ENCODE assay signal across 8 cellular contexts in the genomic region with DNA sequence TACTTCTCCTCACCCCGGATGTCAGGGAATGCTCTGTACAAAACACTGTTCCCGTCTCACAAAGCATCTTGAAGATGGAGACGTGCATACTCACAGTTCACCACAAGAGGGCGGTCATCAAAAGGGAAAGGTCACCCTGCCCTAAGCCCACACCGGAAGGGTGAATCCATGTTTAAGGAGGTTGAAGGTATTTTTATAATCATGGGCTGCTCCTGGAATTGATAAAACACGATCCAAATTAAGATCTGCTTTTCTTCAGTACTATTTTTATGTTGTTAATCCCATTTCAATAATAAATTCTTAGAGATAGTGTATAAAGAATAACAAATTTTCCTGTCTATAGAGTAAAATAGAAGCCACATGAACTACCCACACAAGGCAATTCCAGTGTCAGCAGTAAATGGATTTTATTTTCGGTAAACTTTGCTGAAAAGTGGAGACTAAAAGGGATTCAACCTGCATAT.
DNase-seq lines count a peak whose midpoint lies in the region; ATAC-seq and TF ChIP-seq lines count a peak whose summit lies in the region.

No MANE protein-coding gene starts in this region.

- intact Hi-C loops in Right ventricle myocardium inferior (cut with DNase I) (loop anchor here (1.0 to 5.0 kb wide), 3 partner anchors 109 to 237 kb away; a partner anchor contains a TSS), psoas muscle (cut with DNase I) (loop anchor here (2.0 to 5.0 kb wide), 3 partner anchors 106 to 237 kb away; a partner anchor contains a TSS), vagina (cut with DNase I) (no loop called here)

- ATAC-seq in HG02588 (IDR thresholded peaks at IDR 0.05; ENCODE audit: unreplicated experiment) (peak; percentile 78), Right ventricle myocardium inferior (peak; percentile 83), psoas muscle (peak; percentile 87 to 95 (median 90))

- TF ChIP-seq CTCF in GM12865 (IDR thresholded peaks at IDR 0.05; ENCODE audit: insufficient read depth, low read depth, low read length, missing control alignments), result peak; percentile 89
- peak; percentile 96 for TF ChIP-seq CTCF in psoas muscle (IDR thresholded peaks at IDR 0.05)
- peak; percentile 74 to 86 (median 80) for TF ChIP-seq CTCF in vagina (IDR thresholded peaks at IDR 0.05)

- H3K9me3 ChIP-seq in psoas muscle (no peaks in the 10 kb centered on the region), vagina (no peaks in the 10 kb centered on the region)

- H3K36me3 ChIP-seq in psoas muscle (ENCODE audit: insufficient read depth in 1 of 2, low read depth in 1 of 2) (no peaks in the 10 kb centered on the region), vagina (no peaks in the 10 kb centered on the region)

- H3K4me3 ChIP-seq in GM12865 (ENCODE audit: low read depth, low read length), result no peak overlapping the region
- no peak overlapping the region for H3K4me3 ChIP-seq in psoas muscle
- no peak overlapping the region for H3K4me3 ChIP-seq in vagina

- H3K27me3 Mint-ChIP-seq in activated naive CD4-positive, alpha-beta T cell treated with anti-CD3 and anti-CD28 coated beads, Interleukin-2, amount 50 U/mL, for 24 hours, result no peaks in the 10 kb centered on the region

- no peaks in the 10 kb centered on the region for H3K4me1 ChIP-seq in psoas muscle
- H3K4me1 ChIP-seq in vagina, result no peaks in the 10 kb centered on the region

- no peak for TF ChIP-seq POLR2A in vagina (IDR thresholded peaks at IDR 0.05)

- H3K4me1 Mint-ChIP-seq in activated naive CD4-positive, alpha-beta T cell treated with anti-CD3 and anti-CD28 coated beads, Interleukin-2, amount 50 U/mL, for 24 hours, result peaks cover 28% of the 10 kb centered on the region

- no peak overlapping the region for H3K27ac ChIP-seq in psoas muscle
- no peak overlapping the region for H3K27ac ChIP-seq in vagina

- H3K9me3 Mint-ChIP-seq in activated naive CD4-positive, alpha-beta T cell treated with anti-CD3 and anti-CD28 coated beads, Interleukin-2, amount 50 U/mL, for 24 hours, result no peaks in the 10 kb centered on the region

- H3K27me3 ChIP-seq in psoas muscle (ENCODE audit: insufficient read depth in 3 of 3, low read length in 2 of 3), result no peaks in the 10 kb centered on the region
- H3K27me3 ChIP-seq in vagina, result no peaks in the 10 kb centered on the region

- DNase-seq in GM12865 (ENCODE audit: low read depth) (peak; percentile 88), NCI-H1092 (lab: John Stamatoyannopoulos, UW) (peak; percentile 69), SKM-1 (lab: John Stamatoyannopoulos, UW; ENCODE audit: unreplicated experiment) (peak; percentile 82), Right ventricle myocardium inferior (ENCODE audit: missing footprints) (no peak), psoas muscle (peak; percentile 55 to 59), vagina (ENCODE audit: extremely low spot score in 2 of 2) (no peak)

- peak overlapping the region; percentile 2 for H3K4me3 Mint-ChIP-seq in activated naive CD4-positive, alpha-beta T cell treated with anti-CD3 and anti-CD28 coated beads, Interleukin-2, amount 50 U/mL, for 24 hours

- H3K36me3 Mint-ChIP-seq in activated naive CD4-positive, alpha-beta T cell treated with anti-CD3 and anti-CD28 coated beads, Interleukin-2, amount 50 U/mL, for 24 hours, result peaks cover 2% of the 10 kb centered on the region

- no peak overlapping the region for H3K27ac Mint-ChIP-seq in activated naive CD4-positive, alpha-beta T cell treated with anti-CD3 and anti-CD28 coated beads, Interleukin-2, amount 50 U/mL, for 24 hours

- WGBS in psoas muscle, 3 donors, result 2 to 4% (median 2%) methylated on average over 7 of the region's 7 CpGs

Comparison
In these comparisons a context has a peak if more than half of its experiments do, and no peak if none do; other contexts are left out.
1. DNase-seq: peak in GM12865 (single experiment), NCI-H1092 (single experiment), SKM-1 (single experiment) and psoas muscle (2 of 2); none in Right ventricle myocardium inferior (single experiment) and vagina (0 of 2).
2. Peak in every context shown above with its lines, with median percentiles within 50 percentile points of each other: CTCF ChIP-seq and ATAC-seq.